Comparison of ENCODE assay signal across 10 cellular contexts in the genomic region with DNA sequence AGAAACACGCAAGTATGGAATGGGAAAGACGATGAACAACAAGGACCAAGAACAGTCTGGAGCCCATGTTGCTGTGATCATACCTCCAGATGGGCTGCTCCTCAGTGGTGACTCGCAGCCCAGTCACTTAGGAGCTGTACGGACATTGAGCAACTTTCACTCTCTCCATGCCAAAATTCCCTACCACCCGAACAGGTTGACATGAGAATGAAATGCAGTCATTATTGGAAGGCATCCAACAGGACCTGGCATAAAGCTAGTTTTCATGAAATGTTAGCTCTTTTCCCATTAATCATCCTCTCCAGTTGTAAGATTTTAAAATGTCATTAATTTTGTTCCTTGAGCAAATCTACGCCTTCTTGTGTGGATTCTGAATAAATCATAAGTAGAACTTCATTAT.
DNase-seq lines count a peak whose midpoint lies in the region; ATAC-seq, FAIRE-seq and TF ChIP-seq lines count a peak whose summit lies in the region.
"Had no signal": no experiment of that assay in that cellular context is flagged by ENCODE, and none has a peak within 500 bp of the region (broad histone marks: within the 10 kb centered on the region; RNA-seq: fewer than 3 reads in every experiment).

No MANE protein-coding gene starts in this region.

- no peaks in the 10 kb centered on the region for H3K9me3 ChIP-seq in adipocyte (ENCODE audit: control insufficient read depth, low read length)
- H3K9me3 ChIP-seq in gastroesophageal sphincter: no peaks in the 10 kb centered on the region

- peak overlapping the region in 2 of 4 donors; percentile 10 to 41 for H3K27ac ChIP-seq in gastroesophageal sphincter

- TF ChIP-seq EP300 in gastroesophageal sphincter (IDR thresholded peaks at IDR 0.05): no peak

- no peak for FAIRE-seq in H54 (lab: Jason Lieb, UNC)

- TF ChIP-seq CTCF in gastroesophageal sphincter (IDR thresholded peaks at IDR 0.05) (no peak), GM13976 (IDR thresholded peaks at IDR 0.05; ENCODE audit: borderline replicate concordance, control extremely low read depth, extremely low read depth, insufficient read depth, missing control alignments) (no peak)

- WGBS in gastroesophageal sphincter (ENCODE audit: low coverage in 1 of 2), 2 donors: 21 to 32% methylated on average over 3 to 6 of the region's 6 CpGs

- H3K4me3 ChIP-seq in adipocyte (ENCODE audit: low read length) (no peak overlapping the region), gastroesophageal sphincter (no peak overlapping the region)

- DNase-seq in A172 (ENCODE audit: low spot score) (peak; percentile 59), H54 (ENCODE audit: insufficient read length, low spot score) (peak; percentile 1), adipocyte (ENCODE audit: low read depth) (peak; percentile 68), GM13976 (ENCODE audit: low spot score) (no peak)
- DNase-seq: activated naive CD4-positive, alpha-beta T cell treated with anti-CD3 and anti-CD28 coated beads for 36 hours; NCI-H2029 had no signal

- H3K9ac ChIP-seq in adipocyte (ENCODE audit: low read length): no peak overlapping the region

- ATAC-seq in gastroesophageal sphincter (peak; percentile 94), GM19467 (IDR thresholded peaks at IDR 0.05; ENCODE audit: unreplicated experiment) (no peak), GM21360 (IDR thresholded peaks at IDR 0.05; ENCODE audit: unreplicated experiment) (no peak), HG03175 (IDR thresholded peaks at IDR 0.05; ENCODE audit: unreplicated experiment) (no peak)

- H3K4me1 ChIP-seq in adipocyte (ENCODE audit: control insufficient read depth, insufficient read depth, low read length) (peaks cover 20% of the 10 kb centered on the region), gastroesophageal sphincter (peaks cover 0 to 28% (median 0%) of the 10 kb centered on the region in 3 donors)

- H3K27me3 ChIP-seq in adipocyte (replicated peaks; ENCODE audit: control insufficient read depth, insufficient read depth, low read length) (peaks cover 3% of the 10 kb centered on the region), gastroesophageal sphincter (no peaks in the 10 kb centered on the region)

- in situ Hi-C loops in GM13976 (cut with MboI; ENCODE audit: low sequenced_read_pairs, unreplicated experiment): loop anchor here (10.0 to 25.0 kb wide), 2 partner anchors 135 to 387 kb away; no protein-coding TSS in a partner anchor

- TF ChIP-seq POLR2A in H54 (IDR thresholded peaks at IDR 0.05; ENCODE audit: low read depth, low read length) (no peak), gastroesophageal sphincter (IDR thresholded peaks at IDR 0.05) (no peak)

- H3K36me3 ChIP-seq in adipocyte (ENCODE audit: control insufficient read depth, insufficient read depth, low read length, severe bottlenecking): no peaks in the 10 kb centered on the region
- H3K36me3 ChIP-seq in gastroesophageal sphincter: no peaks in the 10 kb centered on the region
